16 cellular contexts compared by ENCODE assay signal in the genomic region with DNA sequence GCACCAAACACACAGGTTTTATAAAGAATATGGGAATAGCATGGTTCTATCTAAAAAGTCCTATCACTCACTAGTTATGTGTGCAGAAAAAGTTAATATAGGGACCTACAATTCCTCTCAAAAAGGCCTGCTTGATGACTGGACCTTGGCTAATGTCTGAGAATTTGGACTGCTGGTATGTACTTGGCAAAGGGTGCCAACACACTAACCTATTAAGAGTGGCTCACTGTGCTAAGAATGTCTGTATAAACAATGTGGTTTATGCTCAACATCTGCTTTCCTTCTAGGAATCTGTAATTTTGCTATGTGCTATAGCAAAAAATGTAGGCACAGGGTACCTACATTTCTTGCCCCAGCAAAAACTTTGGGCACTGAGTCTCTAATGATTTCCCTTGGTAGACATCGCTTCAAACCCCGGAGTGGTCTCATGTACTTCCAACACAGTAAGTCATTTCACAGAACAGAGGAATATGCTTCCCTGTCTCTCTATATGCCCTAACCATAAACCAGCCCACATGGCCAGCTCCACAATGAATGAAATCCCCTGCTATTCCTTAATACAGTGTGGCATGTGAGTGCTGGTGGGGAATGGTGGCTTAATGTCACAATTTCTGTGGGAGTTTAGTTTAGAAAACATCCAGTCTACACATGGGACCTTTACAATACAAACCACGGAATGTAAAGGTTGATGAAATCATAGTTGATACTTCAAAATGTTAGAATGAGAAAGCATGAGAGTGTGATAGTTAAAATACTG.
DNase-seq lines count a peak whose midpoint lies in the region; ATAC-seq, FAIRE-seq and TF ChIP-seq lines count a peak whose summit lies in the region.
"Had no signal": no experiment of that assay in that cellular context is flagged by ENCODE, and none has a peak within 500 bp of the region (broad histone marks: within the 10 kb centered on the region; RNA-seq: fewer than 3 reads in every experiment).

No MANE protein-coding gene starts in this region.

- peaks cover 50% of the 10 kb centered on the region for H3K36me3 Mint-ChIP-seq in HFFc6 (ENCODE audit: low read depth)
- peaks cover 51% of the 10 kb centered on the region for H3K36me3 Mint-ChIP-seq in activated CD4-positive, alpha-beta T cell treated with anti-CD3 and anti-CD28 coated beads, Interleukin-2, amount 10 ng/mL, durations not matched to agents 7 days and 5 days (ENCODE audit: low read depth)

- POLR2A ChIA-PET in A549 (lab: Yijun Ruan, JAX): interaction anchor here (0.5 to 1.5 kb wide), 2 partner anchors 101 to 129 kb away, joined by 3 to 4 read pairs; no protein-coding TSS in a partner anchor
- POLR2A ChIA-PET in activated CD4-positive, alpha-beta T cell treated with anti-CD3 and anti-CD28 coated beads, Interleukin-2, amount 10 ng/mL, durations not matched to agents 7 days and 5 days (lab: Charles Lee): interaction anchor here (0.6 kb wide), 1 partner anchor 19 kb away, joined by 4 read pairs; no protein-coding TSS in a partner anchor

- no peak overlapping the region for H3K4me3 ChIP-seq in A549
- no peak overlapping the region for H3K4me3 ChIP-seq in astrocyte of the cerebellum (ENCODE audit: low read depth, low read length)
- H3K4me3 ChIP-seq: BLaER1 treated with 17β-estradiol and CSF1 and Interleukin-3, amounts not matched to agents 10 nM and 100 nM had no signal

- peaks cover 48% of the 10 kb centered on the region for H3K4me1 Mint-ChIP-seq in HFFc6 (ENCODE audit: low read depth)
- no peaks in the 10 kb centered on the region for H3K4me1 Mint-ChIP-seq in activated CD4-positive, alpha-beta T cell treated with anti-CD3 and anti-CD28 coated beads, Interleukin-2, amount 10 ng/mL, durations not matched to agents 7 days and 5 days
- H3K4me1 Mint-ChIP-seq: memory B cell had no signal

- H3K27ac ChIP-seq in A549: peak overlapping the region; percentile 61 to 75; a peak in 5 of 6 replicates
- H3K27ac ChIP-seq: BLaER1 treated with 17β-estradiol and CSF1 and Interleukin-3, amounts not matched to agents 10 nM and 100 nM had no signal

- peak overlapping the region; percentile 11; the same call in 1 of the 2 replicates for H3K4me3 Mint-ChIP-seq in HFFc6
- H3K4me3 Mint-ChIP-seq in activated CD4-positive, alpha-beta T cell treated with anti-CD3 and anti-CD28 coated beads, Interleukin-2, amount 10 ng/mL, durations not matched to agents 7 days and 5 days: no peak overlapping the region
- H3K4me3 Mint-ChIP-seq: memory B cell had no signal

- peak in 1 of 2 experiments; percentile 69 for DNase-seq in A549 (ENCODE audit: low read depth in 1 of 2, low spot score in 1 of 2)
- DNase-seq in HFFc6: peak; percentile 95
- DNase-seq in astrocyte of the cerebellum (ENCODE audit: low read depth): peak; percentile 96
- peak; percentile 91 for DNase-seq in hepatic stellate cell (ENCODE audit: low spot score)
- no peak for DNase-seq in activated effector memory CD4-positive, alpha-beta T cell treated with anti-CD3 and anti-CD28 coated beads, Interleukin-2, amount 50 U/mL, for 16 hours
- DNase-seq in activated CD4-positive, alpha-beta T cell treated with anti-CD3 and anti-CD28 coated beads, Interleukin-2, amount 10 ng/mL, durations not matched to agents 7 days and 5 days: no peak
- DNase-seq in activated naive CD4-positive, alpha-beta T cell treated with anti-CD3 and anti-CD28 coated beads, Interleukin-2, amount 50 U/mL, for 16 hours: no peak
- no peak for DNase-seq in GM10266 (ENCODE audit: extremely low spot score)
- DNase-seq: activated CD4-positive, alpha-beta T cell treated with anti-CD3 and anti-CD28 coated beads for 1 hour; activated gamma-delta T cell treated with Interleukin-2 at 50 U/mL for 16 hours; NCI-H2081 had no signal

- peaks cover 46% of the 10 kb centered on the region for H3K4me1 ChIP-seq in A549

- H3K4me2 ChIP-seq in A549: peak overlapping the region; percentile 48
- H3K4me2 ChIP-seq: BLaER1 treated with 17β-estradiol and CSF1 and Interleukin-3, amounts not matched to agents 10 nM and 100 nM had no signal

- no peaks in the 10 kb centered on the region for H3K9me3 Mint-ChIP-seq in HFFc6
- no peaks in the 10 kb centered on the region for H3K9me3 Mint-ChIP-seq in activated CD4-positive, alpha-beta T cell treated with anti-CD3 and anti-CD28 coated beads, Interleukin-2, amount 10 ng/mL, durations not matched to agents 7 days and 5 days
- H3K9me3 Mint-ChIP-seq: memory B cell had no signal

- 67% methylated on average over 3 of the region's 3 CpGs for WGBS in A549 (ENCODE audit: missing lambda C conversion rate)

- H3K27ac Mint-ChIP-seq in HFFc6: peak overlapping the region; percentile 52
- no peak overlapping the region for H3K27ac Mint-ChIP-seq in activated CD4-positive, alpha-beta T cell treated with anti-CD3 and anti-CD28 coated beads, Interleukin-2, amount 10 ng/mL, durations not matched to agents 7 days and 5 days
- H3K27ac Mint-ChIP-seq: memory B cell had no signal

- no peak for TF ChIP-seq RAD21 in A549 (conservative IDR thresholded peaks at IDR 0.05 in 1 of 2, IDR thresholded peaks at IDR 0.05 in 1 of 2)

- CTCF ChIA-PET in A549 (lab: Yijun Ruan, JAX): interaction anchor here (0.6 to 1.1 kb wide), 2 partner anchors 14 to 1685 kb away, joined by 3 read pairs; no protein-coding TSS in a partner anchor
- CTCF ChIA-PET in activated CD4-positive, alpha-beta T cell treated with anti-CD3 and anti-CD28 coated beads, Interleukin-2, amount 10 ng/mL, durations not matched to agents 7 days and 5 days (lab: Charles Lee): no interaction called here

- no peak for TF ChIP-seq POLR2A in A549 (IDR thresholded peaks at IDR 0.05; ENCODE audit: low read length)

- in situ Hi-C loops in astrocyte of the cerebellum (cut with HindIII; ENCODE audit: low sequenced_read_pairs): no loop called here

- FAIRE-seq in A549 (lab: Jason Lieb, UNC): peak; percentile 68
- FAIRE-seq: frontal cortex, HepG2 had no signal

- TF ChIP-seq CTCF in A549 (IDR thresholded peaks at IDR 0.05): no peak
- no peak for TF ChIP-seq CTCF in HFFc6 (IDR thresholded peaks at IDR 0.05)
- no peak for TF ChIP-seq CTCF in astrocyte of the cerebellum (IDR thresholded peaks at IDR 0.05; ENCODE audit: low read depth, low read length, missing control alignments)
- TF ChIP-seq CTCF in GM10266 (IDR thresholded peaks at IDR 0.05; ENCODE audit: control insufficient read depth, insufficient read depth, low read depth, missing control alignments): no peak

- H3K27me3 Mint-ChIP-seq in HFFc6 (ENCODE audit: insufficient read depth): no peaks in the 10 kb centered on the region
- H3K27me3 Mint-ChIP-seq in activated CD4-positive, alpha-beta T cell treated with anti-CD3 and anti-CD28 coated beads, Interleukin-2, amount 10 ng/mL, durations not matched to agents 7 days and 5 days: no peaks in the 10 kb centered on the region
- H3K27me3 Mint-ChIP-seq: memory B cell had no signal

- TF ChIP-seq EP300 in A549 (IDR thresholded peaks at IDR 0.05): 0 out of 5 replicates have a peak, but pooled peaks have one; percentile 20 to 25

- H3K9me3 ChIP-seq in A549: no peaks in the 10 kb centered on the region
- H3K9me3 ChIP-seq: BLaER1 treated with 17β-estradiol and CSF1 and Interleukin-3, amounts not matched to agents 10 nM and 100 nM had no signal

- ATAC-seq in A549: peak; percentile 80 to 86
- ATAC-seq: HepG2, sciatic nerve had no signal

TF ChIP-seq in A549, 52 proteins besides CTCF, POLR2A, EP300 and RAD21 (continues in another document):
- no peak for TF ChIP-seq EHMT2 (IDR thresholded peaks at IDR 0.05; ENCODE audit: low read depth)
- no peak for TF ChIP-seq SMC3 (IDR thresholded peaks at IDR 0.05)
- TF ChIP-seq SREBF2 (IDR thresholded peaks at IDR 0.05): no peak
- TF ChIP-seq BHLHE40 (IDR thresholded peaks at IDR 0.05; ENCODE audit: low read depth, low read length): no peak
- TF ChIP-seq ATOH8 (CRISPR knock-in tag; IDR thresholded peaks at IDR 0.05; ENCODE audit: low read depth): no peak
- TF ChIP-seq GATA3 (IDR thresholded peaks at IDR 0.05; ENCODE audit: borderline replicate concordance): peak; percentile 73; the same call in 1 of the 2 replicates
- TF ChIP-seq FOXS1 (CRISPR knock-in tag; IDR thresholded peaks at IDR 0.05): peak; percentile 65; the same call in 1 of the 2 replicates
- TF ChIP-seq TFCP2L1 (CRISPR knock-in tag; IDR thresholded peaks at IDR 0.05): no peak
- no peak for TF ChIP-seq HDAC2 (IDR thresholded peaks at IDR 0.05)
- TF ChIP-seq JUNB (IDR thresholded peaks at IDR 0.05): peak; percentile 28; the same call in 1 of the 2 replicates
- TF ChIP-seq POLR2AphosphoS2 (conservative IDR thresholded peaks at IDR 0.05; ENCODE audit: low read length): no peak
- no peak for TF ChIP-seq HOXA7 (CRISPR knock-in tag; IDR thresholded peaks at IDR 0.05)
- no peak for TF ChIP-seq ZNF302 (CRISPR knock-in tag; IDR thresholded peaks at IDR 0.05)
- TF ChIP-seq MYC (IDR thresholded peaks at IDR 0.05; ENCODE audit: borderline replicate concordance, low read length): no peak

Comparison
In these comparisons a context has a peak if more than half of its experiments do, and no peak if none do; other contexts are left out.
1. DNase-seq: peak in HFFc6 (single experiment), astrocyte of the cerebellum (single experiment) and hepatic stellate cell (single experiment); none in activated effector memory CD4-positive, alpha-beta T cell treated with anti-CD3 and anti-CD28 coated beads, Interleukin-2, amount 50 U/mL, for 16 hours (single experiment), activated CD4-positive, alpha-beta T cell treated with anti-CD3 and anti-CD28 coated beads, Interleukin-2, amount 10 ng/mL, durations not matched to agents 7 days and 5 days (single experiment), activated naive CD4-positive, alpha-beta T cell treated with anti-CD3 and anti-CD28 coated beads, Interleukin-2, amount 50 U/mL, for 16 hours (single experiment) and GM10266 (single experiment).